13 cellular contexts compared by ENCODE assay signal in the genomic region with DNA sequence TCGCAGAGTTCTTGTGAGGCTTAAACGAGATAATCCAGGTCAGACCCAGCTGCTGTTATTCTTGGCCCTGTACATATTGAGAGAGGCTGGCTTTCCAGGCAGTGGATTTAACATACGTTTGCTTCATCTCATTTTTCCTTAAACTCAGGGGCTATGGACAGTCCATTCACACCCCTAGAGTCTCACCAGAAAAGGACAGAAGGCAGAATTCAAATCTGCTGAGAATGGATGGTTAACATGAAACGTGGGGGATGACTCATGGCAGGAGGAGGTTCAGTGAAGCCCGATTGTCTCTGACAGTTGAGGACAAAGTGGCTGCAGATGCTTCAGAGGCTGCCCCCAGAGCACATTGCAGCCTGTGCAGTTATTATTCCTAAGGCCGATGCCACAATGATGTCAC. TPM values are rescaled to one million over a fixed set of nuclear protein-coding genes. Genes with fewer than 3 reads are reported as not detected.
DNase-seq lines count a peak whose midpoint lies in the region; ATAC-seq and TF ChIP-seq lines count a peak whose summit lies in the region.
"Had no signal": no experiment of that assay in that cellular context is flagged by ENCODE, and none has a peak within 500 bp of the region (broad histone marks: within the 10 kb centered on the region; RNA-seq: fewer than 3 reads in every experiment).

No MANE protein-coding gene starts in this region.

- DNase-seq in DMS 273 treated with DMSO at 0.1 percent for 48 hours (lab: John Stamatoyannopoulos, UW) (peak; percentile 96), NCI-H1436 (lab: John Stamatoyannopoulos, UW) (peak; percentile 49), SJCRH30 (peak; percentile 92 to 98), hepatic stellate cell (ENCODE audit: low spot score) (peak; percentile 22), NCI-H226 (no peak), dorsolateral prefrontal cortex (no peak)
- no peak for DNase-seq in CD8-positive, alpha-beta T cell
- no peak for DNase-seq in activated CD4-positive, CD25-positive, alpha-beta regulatory T cell treated with anti-CD3 and anti-CD28 coated beads, Interleukin-2, amount 50 U/mL, for 72 hours
- DNase-seq: activated B cell treated with CpG ODN at 0.5 μM for 24 hours, COR-L47, PC-9 had no signal

- H3K27ac Mint-ChIP-seq in CD8-positive, alpha-beta T cell = no peak overlapping the region
- H3K27ac Mint-ChIP-seq: activated B cell treated with CpG ODN at 0.5 μM for 24 hours, IgD-negative memory B cell had no signal

- no peaks in the 10 kb centered on the region for H3K4me1 Mint-ChIP-seq in CD8-positive, alpha-beta T cell (ENCODE audit: low read depth)
- H3K4me1 Mint-ChIP-seq: activated B cell treated with CpG ODN at 0.5 μM for 24 hours had no signal

- H3K4me3 ChIP-seq in SJCRH30 (peak overlapping the region; percentile 1; the same call in 1 of the 2 replicates), dorsolateral prefrontal cortex (no peak overlapping the region)
- H3K4me3 ChIP-seq in CD8-positive, alpha-beta T cell (ENCODE audit: low read depth, low read length) = no peak overlapping the region
- H3K4me3 ChIP-seq: PC-9, skin epidermis had no signal

- 0 out of 2 replicates have a peak, but pooled peaks cover 3% of the 10 kb centered on the region for H3K36me3 ChIP-seq in SJCRH30
- no peaks in the 10 kb centered on the region for H3K36me3 ChIP-seq in CD8-positive, alpha-beta T cell (ENCODE audit: insufficient read depth, low read length)

- intact Hi-C loops in CD8-positive, alpha-beta T cell (cut with DNase I, micrococcal nuclease) = no loop called here
- intact Hi-C loops in dorsolateral prefrontal cortex (cut with DNase I) = no loop called here

- peaks cover 13% of the 10 kb centered on the region for H3K27me3 Mint-ChIP-seq in CD8-positive, alpha-beta T cell (ENCODE audit: low read depth)

- H3K4me1 ChIP-seq in SJCRH30 = peaks cover 50% of the 10 kb centered on the region
- no peaks in the 10 kb centered on the region for H3K4me1 ChIP-seq in CD8-positive, alpha-beta T cell (ENCODE audit: insufficient read depth, low read length)

- no peak for TF ChIP-seq CTCF in CD8-positive, alpha-beta T cell (IDR thresholded peaks at IDR 0.05)
- TF ChIP-seq CTCF in dorsolateral prefrontal cortex (IDR thresholded peaks at IDR 0.05 in 54 of 56, conservative IDR thresholded peaks at IDR 0.05 in 2 of 56; ENCODE audit: low read depth in 1 of 56, partially characterized antibody in 56 of 56) = no peak

- H3K27ac ChIP-seq in SJCRH30 (peak overlapping the region; percentile 65), dorsolateral prefrontal cortex (no peak overlapping the region)
- no peak overlapping the region for H3K27ac ChIP-seq in CD8-positive, alpha-beta T cell (ENCODE audit: low read depth, low read length)
- H3K27ac ChIP-seq: PC-9, skin epidermis had no signal

- H3K9me3 ChIP-seq in SJCRH30 (replicated peaks) = no peaks in the 10 kb centered on the region
- H3K9me3 ChIP-seq in CD8-positive, alpha-beta T cell (ENCODE audit: low read length) = no peaks in the 10 kb centered on the region

- no peaks in the 10 kb centered on the region for H3K9me3 Mint-ChIP-seq in CD8-positive, alpha-beta T cell
- H3K9me3 Mint-ChIP-seq: activated B cell treated with CpG ODN at 0.5 μM for 24 hours, IgD-negative memory B cell had no signal

- H3K36me3 Mint-ChIP-seq in CD8-positive, alpha-beta T cell = no peaks in the 10 kb centered on the region

- POLR2A ChIA-PET in CD8-positive, alpha-beta T cell (lab: Charles Lee) = no interaction called here

- H3K4me3 Mint-ChIP-seq in CD8-positive, alpha-beta T cell = no peak overlapping the region
- H3K4me3 Mint-ChIP-seq: activated B cell treated with CpG ODN at 0.5 μM for 24 hours, IgD-negative memory B cell had no signal

- CTCF ChIA-PET in CD8-positive, alpha-beta T cell (lab: Charles Lee) = interaction anchor here (0.6 kb wide), 1 partner anchor 901 kb away, joined by 3 read pairs; no protein-coding TSS in a partner anchor

- no peak for ATAC-seq in CD8-positive, alpha-beta T cell

- no peaks in the 10 kb centered on the region for H3K27me3 ChIP-seq in SJCRH30
- H3K27me3 ChIP-seq in CD8-positive, alpha-beta T cell (ENCODE audit: insufficient read depth, low read length) = no peaks in the 10 kb centered on the region
- H3K27me3 ChIP-seq in dorsolateral prefrontal cortex = peaks cover 0 to 11% (median 0%) of the 10 kb centered on the region in 45 donors

RNA-seq across cellular contexts. Expression of gene TGFB2, which starts 39.4 kb away (rescaled TPM):
- total RNA-seq in SJCRH30 (2014; rRNA removed; shearing (Covaris generic)) = 22.1 and 24.4 TPM in 2 replicates
- total RNA-seq in CD8-positive, alpha-beta T cell = not detected
- 10 to 100 TPM; 15.0 to 77.8 (median 33.8) TPM for total RNA-seq in dorsolateral prefrontal cortex

Comparison
In these comparisons a context has a peak if more than half of its experiments do, and no peak if none do; other contexts are left out.
1. DNase-seq: peak in DMS 273 treated with DMSO at 0.1 percent for 48 hours (single experiment), NCI-H1436 (single experiment), SJCRH30 (2 of 2) and hepatic stellate cell (single experiment); none in CD8-positive, alpha-beta T cell (0 of 7), NCI-H226 (single experiment), dorsolateral prefrontal cortex (0 of 10) and activated CD4-positive, CD25-positive, alpha-beta regulatory T cell treated with anti-CD3 and anti-CD28 coated beads, Interleukin-2, amount 50 U/mL, for 72 hours (single experiment).
2. RNA of gene TGFB2, which starts 39.4 kb away (total RNA-seq): 15.0 to 77.8 TPM in dorsolateral prefrontal cortex and 22.1 to 24.4 TPM in SJCRH30; not detected in CD8-positive, alpha-beta T cell; every median in the first group is over 10 times any median in the second.